1 cellular context compared by ENCODE assay signal in the genomic region with DNA sequence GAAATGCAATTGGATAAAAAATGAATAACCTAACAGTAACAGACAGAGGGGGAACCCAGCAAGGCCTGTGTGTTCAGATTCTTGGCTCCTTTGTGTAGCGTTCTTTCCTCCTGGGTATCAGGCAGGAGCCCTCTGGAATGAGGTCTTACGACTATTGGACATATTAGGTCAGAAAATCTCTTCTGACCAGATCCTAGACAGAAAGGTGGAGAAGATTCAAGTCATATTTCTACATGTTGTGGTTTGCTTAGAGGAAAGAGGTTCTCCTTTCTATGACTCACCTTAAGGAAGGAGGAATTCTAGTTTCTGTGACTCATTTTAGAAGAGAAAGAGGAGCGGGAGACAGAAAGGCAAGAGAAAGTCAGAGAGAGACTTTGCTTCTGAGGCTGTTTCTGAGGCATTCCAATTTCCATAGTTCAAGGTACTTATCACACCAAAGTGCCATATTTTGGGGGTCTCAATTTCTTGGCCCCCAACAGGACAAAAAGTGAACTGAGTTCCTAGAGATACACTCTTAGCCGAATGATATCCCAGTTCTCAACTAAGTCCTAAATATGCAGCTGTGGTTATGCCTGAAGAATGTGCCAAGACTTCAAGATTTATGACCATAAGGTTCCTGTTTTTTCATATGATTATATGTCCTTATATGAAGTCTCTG.
TF ChIP-seq lines count a peak whose summit lies in the region.

No MANE protein-coding gene starts in this region.

TF ChIP-seq in IMR-90, 13 proteins besides CTCF, POLR2A, EP300 and RAD21 (continued from another document):
- TF ChIP-seq, protein P1, sequence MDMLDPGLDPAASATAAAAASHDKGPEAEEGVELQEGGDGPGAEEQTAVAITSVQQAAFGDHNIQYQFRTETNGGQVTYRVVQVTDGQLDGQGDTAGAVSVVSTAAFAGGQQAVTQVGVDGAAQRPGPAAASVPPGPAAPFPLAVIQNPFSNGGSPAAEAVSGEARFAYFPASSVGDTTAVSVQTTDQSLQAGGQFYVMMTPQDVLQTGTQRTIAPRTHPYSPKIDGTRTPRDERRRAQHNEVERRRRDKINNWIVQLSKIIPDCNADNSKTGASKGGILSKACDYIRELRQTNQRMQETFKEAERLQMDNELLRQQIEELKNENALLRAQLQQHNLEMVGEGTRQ (IDR thresholded peaks at IDR 0.05; ENCODE audit: low read depth, low read length), result no peak
- TF ChIP-seq, protein P2, sequence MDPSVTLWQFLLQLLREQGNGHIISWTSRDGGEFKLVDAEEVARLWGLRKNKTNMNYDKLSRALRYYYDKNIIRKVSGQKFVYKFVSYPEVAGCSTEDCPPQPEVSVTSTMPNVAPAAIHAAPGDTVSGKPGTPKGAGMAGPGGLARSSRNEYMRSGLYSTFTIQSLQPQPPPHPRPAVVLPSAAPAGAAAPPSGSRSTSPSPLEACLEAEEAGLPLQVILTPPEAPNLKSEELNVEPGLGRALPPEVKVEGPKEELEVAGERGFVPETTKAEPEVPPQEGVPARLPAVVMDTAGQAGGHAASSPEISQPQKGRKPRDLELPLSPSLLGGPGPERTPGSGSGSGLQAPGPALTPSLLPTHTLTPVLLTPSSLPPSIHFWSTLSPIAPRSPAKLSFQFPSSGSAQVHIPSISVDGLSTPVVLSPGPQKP (IDR thresholded peaks at IDR 0.05; ENCODE audit: borderline replicate concordance, low read depth, low read length), result no peak
- no peak for TF ChIP-seq NFE2L2 (IDR thresholded peaks at IDR 0.05; ENCODE audit: low read depth, low read length)
- no peak for TF ChIP-seq RFX5 (IDR thresholded peaks at IDR 0.05; ENCODE audit: low read depth, low read length)
- no peak for TF ChIP-seq SMC3 (IDR thresholded peaks at IDR 0.05; ENCODE audit: low read depth, low read length)
